In genomic region chr9:91783876-91784672, GRCh38 we compare ENCODE assay signal across 16 cellular contexts.
"Had no signal": no experiment of that assay in that cellular context is flagged by ENCODE, and none has a peak within 500 bp of the region (broad histone marks: within the 10 kb centered on the region; RNA-seq: fewer than 3 reads in every experiment).

No MANE protein-coding gene starts in this region.

- H3K27me3 ChIP-seq: gastrocnemius medialis, ovary, uterus had no signal

- H3K4me1 ChIP-seq: gastrocnemius medialis, uterus had no signal

- H3K27ac ChIP-seq: epithelial cell of prostate, gastrocnemius medialis, ovary, uterus, WERI-Rb-1 had no signal

- DNase-seq: activated CD4-positive, alpha-beta memory T cell treated with anti-CD3 and anti-CD28 coated beads, Interleukin-2, amount 10 ng/mL, durations not matched to agents 7 days and 5 days; activated CD4-positive, alpha-beta T cell treated with anti-CD3 and anti-CD28 coated beads for 36 hours; activated naive CD4-positive, alpha-beta T cell; activated T-cell treated with anti-CD3 and anti-CD28 coated beads for 4 hours; anterior cingulate cortex; effector memory CD4-positive, alpha-beta T cell; gastrocnemius medialis; stimulated activated CD4-positive, alpha-beta T cell treated with anti-CD3 and anti-CD28 coated beads, Interleukin-1b, Interleukin-23, amount 100 ng/mL, for 48 hours; uterus; WERI-Rb-1 had no signal

- H3K36me3 ChIP-seq: gastrocnemius medialis, ovary, uterus, WERI-Rb-1 had no signal

- H3K9me3 ChIP-seq: gastrocnemius medialis, ovary, uterus had no signal

- H3K4me3 ChIP-seq: gastrocnemius medialis, ovary, uterus had no signal

- H3K9me3 Mint-ChIP-seq: activated CD4-positive, alpha-beta memory T cell treated with anti-CD3 and anti-CD28 coated beads, Interleukin-2, amount 10 ng/mL, durations not matched to agents 7 days and 5 days had no signal

- H3K4me3 Mint-ChIP-seq: activated CD4-positive, alpha-beta memory T cell treated with anti-CD3 and anti-CD28 coated beads, Interleukin-2, amount 10 ng/mL, durations not matched to agents 7 days and 5 days; activated CD4-positive, alpha-beta T cell treated with anti-CD3 and anti-CD28 coated beads for 36 hours; memory B cell; nephron; stimulated activated naive CD8-positive, alpha-beta T cell treated with anti-CD3 and anti-CD28 coated beads, Interleukin-15, amount 100 ng/mL, for 72 hours; T-helper 1 cell treated with Interleukin-12 subunit alpha and Interleukin-12 subunit beta and Interleukin-4 antibody, amounts not matched to agents 30 μg/mL and 1 μg/mL, for 36 hours had no signal

- H3K27ac Mint-ChIP-seq: activated CD4-positive, alpha-beta memory T cell treated with anti-CD3 and anti-CD28 coated beads, Interleukin-2, amount 10 ng/mL, durations not matched to agents 7 days and 5 days; activated CD4-positive, alpha-beta T cell treated with anti-CD3 and anti-CD28 coated beads for 36 hours; memory B cell; T-helper 1 cell treated with Interleukin-12 subunit alpha and Interleukin-12 subunit beta and Interleukin-4 antibody, amounts not matched to agents 30 μg/mL and 1 μg/mL, for 36 hours had no signal

- H3K4me1 Mint-ChIP-seq: memory B cell had no signal

- ATAC-seq: activated CD4-positive, alpha-beta T cell treated with anti-CD3 and anti-CD28 coated beads for 36 hours; gastrocnemius medialis; stimulated activated naive CD8-positive, alpha-beta T cell treated with anti-CD3 and anti-CD28 coated beads, Interleukin-15, amount 100 ng/mL, for 72 hours had no signal
